ENCODE assay signal across 19 cellular contexts in genomic region chr2:180647206-180647605, GRCh38.
DNase-seq lines count a peak whose midpoint lies in the region; ATAC-seq and TF ChIP-seq lines count a peak whose summit lies in the region.
"Had no signal": no experiment of that assay in that cellular context is flagged by ENCODE, and none has a peak within 500 bp of the region (broad histone marks: within the 10 kb centered on the region; RNA-seq: fewer than 3 reads in every experiment).

No MANE protein-coding gene starts in this region.

- H3K4me3 Mint-ChIP-seq in GM23338: no peak overlapping the region
- H3K4me3 Mint-ChIP-seq: CD14-positive monocyte had no signal

- H3F3A ChIP-seq in GM23338 (replicated peaks; ENCODE audit: low read depth): no peaks in the 10 kb centered on the region

- H3K4me1 Mint-ChIP-seq in GM23338: peaks cover 8% of the 10 kb centered on the region; the same call in 2 of the 3 replicates
- H3K4me1 Mint-ChIP-seq: CD14-positive monocyte had no signal

- no peak for ATAC-seq in GM23338
- no peak for ATAC-seq in GM21737 (IDR thresholded peaks at IDR 0.05; ENCODE audit: unreplicated experiment)
- ATAC-seq: HCT116 had no signal

- no peak for DNase-seq in GM23338 (ENCODE audit: low spot score)
- DNase-seq in adipocyte (ENCODE audit: low read depth): peak; percentile 22
- peak; percentile 18 for DNase-seq in fibroblast of villous mesenchyme (ENCODE audit: low read depth)
- no peak for DNase-seq in SW 1271 (lab: John Stamatoyannopoulos, UW)
- DNase-seq in NCI-H1694 (lab: John Stamatoyannopoulos, UW): no peak
- DNase-seq: AML-193, DMS 273 treated with DMSO at 0.1 percent for 48 hours, GDM1, NCI-H1092 treated with DMSO at 0.1 percent for 48 hours, NCI-H146, NCI-H2081, NCI-H2171 treated with DMSO at 0.1 percent for 48 hours, NCI-H748 treated with DMSO at 0.1 percent for 48 hours, SHP77 treated with DMSO at 0.1 percent for 48 hours, SK-N-SH had no signal

- H3K4me2 ChIP-seq in GM23338: no peak overlapping the region
- H3K4me2 ChIP-seq: SK-N-SH had no signal

- no peak overlapping the region for H3K27ac ChIP-seq in GM23338 (ENCODE audit: low read depth)
- H3K27ac ChIP-seq in rectal smooth muscle tissue (ENCODE audit: low read depth, low read length): peak overlapping the region; percentile 40

- no peak overlapping the region for H3K27ac Mint-ChIP-seq in GM23338
- H3K27ac Mint-ChIP-seq: CD14-positive monocyte had no signal

- H3K4me3 ChIP-seq in GM23338 (no peak overlapping the region), adipocyte (ENCODE audit: low read length) (no peak overlapping the region), fibroblast of villous mesenchyme (ENCODE audit: low read depth, low read length) (no peak overlapping the region), rectal smooth muscle tissue (ENCODE audit: low read length) (no peak overlapping the region)

- H3K36me3 ChIP-seq in GM23338 (ENCODE audit: insufficient read depth) (no peaks in the 10 kb centered on the region), adipocyte (ENCODE audit: control insufficient read depth, insufficient read depth, low read length, severe bottlenecking) (no peaks in the 10 kb centered on the region), rectal smooth muscle tissue (ENCODE audit: control insufficient read depth, insufficient read depth, low read length) (no peaks in the 10 kb centered on the region)

- TF ChIP-seq CTCF in GM23338 (conservative IDR thresholded peaks at IDR 0.05; ENCODE audit: low read depth in 2 of 2) (no peak), fibroblast of villous mesenchyme (IDR thresholded peaks at IDR 0.05; ENCODE audit: insufficient read depth, low read depth, low read length) (no peak)

- H3K27me3 Mint-ChIP-seq in GM23338 (ENCODE audit: insufficient read depth, low read depth, poor library complexity): no peaks in the 10 kb centered on the region

- no peaks in the 10 kb centered on the region for H3K36me3 Mint-ChIP-seq in GM23338 (ENCODE audit: low read depth)
- H3K36me3 Mint-ChIP-seq: CD14-positive monocyte had no signal

- no peaks in the 10 kb centered on the region for H3K9me3 ChIP-seq in adipocyte (ENCODE audit: control insufficient read depth, low read length)
- H3K9me3 ChIP-seq: SK-N-SH had no signal

- no peaks in the 10 kb centered on the region for H3K9me2 ChIP-seq in GM23338 (ENCODE audit: insufficient read depth)
- H3K9me2 ChIP-seq: SK-N-SH had no signal

- no peaks in the 10 kb centered on the region for H3K9me3 Mint-ChIP-seq in GM23338

- no peaks in the 10 kb centered on the region for H3K79me2 ChIP-seq in GM23338 (replicated peaks; ENCODE audit: insufficient read depth)

- peak overlapping the region; percentile 57; the same call in 1 of the 2 replicates for H2AFZ ChIP-seq in GM23338

- H4K20me1 ChIP-seq in GM23338 (replicated peaks; ENCODE audit: insufficient read depth): no peaks in the 10 kb centered on the region

- H3K4me1 ChIP-seq in GM23338 (ENCODE audit: insufficient read depth): peaks cover 6% of the 10 kb centered on the region
- peaks cover 5% of the 10 kb centered on the region for H3K4me1 ChIP-seq in adipocyte (ENCODE audit: control insufficient read depth, insufficient read depth, low read length)
- H3K4me1 ChIP-seq in rectal smooth muscle tissue (ENCODE audit: control insufficient read depth, insufficient read depth, low read length): peaks cover 10% of the 10 kb centered on the region

- H3K27me3 ChIP-seq in GM23338 (ENCODE audit: insufficient read depth) (no peaks in the 10 kb centered on the region), adipocyte (replicated peaks; ENCODE audit: control insufficient read depth, insufficient read depth, low read length) (no peaks in the 10 kb centered on the region), rectal smooth muscle tissue (ENCODE audit: control insufficient read depth, insufficient read depth, low read length) (no peaks in the 10 kb centered on the region)

- H3K9ac ChIP-seq in adipocyte (ENCODE audit: low read length) (no peak overlapping the region), rectal smooth muscle tissue (ENCODE audit: low read length) (no peak overlapping the region)
- H3K9ac ChIP-seq: SK-N-SH had no signal

TF ChIP-seq in GM23338, 12 proteins besides CTCF, POLR2A, EP300 and RAD21 (continues in another document):
- no peak for TF ChIP-seq ZNF114 (CRISPR knock-in tag; IDR thresholded peaks at IDR 0.05)
- TF ChIP-seq ZNF462 (CRISPR knock-in tag; IDR thresholded peaks at IDR 0.05): no peak
- TF ChIP-seq JUNB (IDR thresholded peaks at IDR 0.05; ENCODE audit: unreplicated experiment): no peak
- TF ChIP-seq, protein P1, sequence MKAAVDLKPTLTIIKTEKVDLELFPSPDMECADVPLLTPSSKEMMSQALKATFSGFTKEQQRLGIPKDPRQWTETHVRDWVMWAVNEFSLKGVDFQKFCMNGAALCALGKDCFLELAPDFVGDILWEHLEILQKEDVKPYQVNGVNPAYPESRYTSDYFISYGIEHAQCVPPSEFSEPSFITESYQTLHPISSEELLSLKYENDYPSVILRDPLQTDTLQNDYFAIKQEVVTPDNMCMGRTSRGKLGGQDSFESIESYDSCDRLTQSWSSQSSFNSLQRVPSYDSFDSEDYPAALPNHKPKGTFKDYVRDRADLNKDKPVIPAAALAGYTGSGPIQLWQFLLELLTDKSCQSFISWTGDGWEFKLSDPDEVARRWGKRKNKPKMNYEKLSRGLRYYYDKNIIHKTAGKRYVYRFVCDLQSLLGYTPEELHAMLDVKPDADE (IDR thresholded peaks at IDR 0.05): no peak
- no peak for TF ChIP-seq STAT1 (IDR thresholded peaks at IDR 0.05; ENCODE audit: unreplicated experiment)

Comparison
In these comparisons a context has a peak if more than half of its experiments do, and no peak if none do; other contexts are left out.
1. DNase-seq: peak in adipocyte (single experiment) and fibroblast of villous mesenchyme (single experiment); none in GM23338 (single experiment), SW 1271 (0 of 2) and NCI-H1694 (single experiment).